In genomic region chr9:98795970-98796363, GRCh38 we compare ENCODE assay signal across 8 cellular contexts. TPM values are rescaled to one million over a fixed set of nuclear protein-coding genes. Genes with fewer than 3 reads are reported as not detected.
A peak's percentile ranks its signal among the peaks of the same experiment; 100 is the strongest.
DNase-seq lines count a peak whose midpoint lies in the region; ATAC-seq and TF ChIP-seq lines count a peak whose summit lies in the region.

No MANE protein-coding gene starts in this region.

- no peak overlapping the region for H3K27ac ChIP-seq in SJSA1
- no peak overlapping the region for H3K27ac ChIP-seq in duodenal mucosa (ENCODE audit: low read depth, low read length)
- no peak overlapping the region for H3K27ac ChIP-seq in urinary bladder (ENCODE audit: low read depth)

- TF ChIP-seq CTCF in mucosa of descending colon (IDR thresholded peaks at IDR 0.05): no peak

- DNase-seq in NCI-H748 (lab: John Stamatoyannopoulos, UW; ENCODE audit: unreplicated experiment): peak; percentile 66
- no peak for DNase-seq in NCI-H748 treated with DMSO at 0.1 percent for 48 hours (lab: John Stamatoyannopoulos, UW)
- DNase-seq in SJSA1 (ENCODE audit: low read depth in 1 of 2, low spot score in 2 of 2): peak in 1 of 2 experiments; percentile 16
- peak in 2 of 3 donors; percentile 43 to 68 for DNase-seq in mucosa of descending colon
- DNase-seq in NCI-H446 treated with DMSO at 0.1 percent for 48 hours (lab: John Stamatoyannopoulos, UW): no peak

- H3K27me3 ChIP-seq in SJSA1 (replicated peaks) (no peaks in the 10 kb centered on the region), duodenal mucosa (ENCODE audit: control insufficient read depth in 1 of 2, insufficient read depth in 2 of 2, low read length in 2 of 2) (no peaks in the 10 kb centered on the region)

- H3K4me1 ChIP-seq in SJSA1 (replicated peaks) (peaks cover 22% of the 10 kb centered on the region), duodenal mucosa (ENCODE audit: control insufficient read depth in 1 of 2, insufficient read depth in 2 of 2, low read length in 2 of 2) (peaks cover 16 to 23% of the 10 kb centered on the region in 2 donors), mucosa of descending colon (ENCODE audit: low read depth) (peaks cover 17% of the 10 kb centered on the region), urinary bladder (ENCODE audit: insufficient read depth) (no peaks in the 10 kb centered on the region)

- H3K9ac ChIP-seq in duodenal mucosa (ENCODE audit: low read depth in 1 of 2, low read length in 2 of 2): peak overlapping the region; percentile 51 to 64

- H3K4me3 ChIP-seq in SJSA1: peak overlapping the region; percentile 71
- peak overlapping the region; percentile 69 to 75 for H3K4me3 ChIP-seq in duodenal mucosa (ENCODE audit: low read depth in 1 of 2, low read length in 2 of 2)
- H3K4me3 ChIP-seq in mucosa of descending colon: peak overlapping the region; percentile 48
- H3K4me3 ChIP-seq in urinary bladder (ENCODE audit: low read depth, low read length): peak overlapping the region; percentile 83

- ATAC-seq in HG02798 (IDR thresholded peaks at IDR 0.05; ENCODE audit: poor library complexity, unreplicated experiment) (peak; percentile 43), mucosa of descending colon (peak; percentile 29)

- intact Hi-C loops in mucosa of descending colon (cut with DNase I, micrococcal nuclease): no loop called here

- H3K9me3 ChIP-seq in SJSA1 (replicated peaks) (peaks cover 12% of the 10 kb centered on the region; the same call in 1 of the 2 replicates), duodenal mucosa (ENCODE audit: control insufficient read depth in 1 of 2, low read length in 2 of 2) (no peaks in the 10 kb centered on the region), mucosa of descending colon (no peaks in the 10 kb centered on the region)

- WGBS in urinary bladder: under 1% methylated on average over 48 of the region's 48 CpGs

- H3K36me3 ChIP-seq in SJSA1 (no peaks in the 10 kb centered on the region; the same call in 1 of the 2 replicates), duodenal mucosa (ENCODE audit: control insufficient read depth in 1 of 2, insufficient read depth in 2 of 2, low read length in 2 of 2) (no peaks in the 10 kb centered on the region), mucosa of descending colon (ENCODE audit: low read depth) (no peaks in the 10 kb centered on the region), urinary bladder (ENCODE audit: insufficient read depth) (no peaks in the 10 kb centered on the region)

RNA-seq across cellular contexts. Expression of gene ANKS6, which starts 0.4 kb away (rescaled TPM):
- 8.4 and 9.6 TPM in 2 replicates for total RNA-seq in SJSA1 (2014; rRNA removed; shearing (Covaris generic))
- total RNA-seq in mucosa of descending colon (10 to 100 TPM; 16.6 to 23.4 (median 22.4) TPM), urinary bladder (8.8 TPM)
- polyA plus RNA-seq in urinary bladder: 18.3 TPM

RNA-seq across cellular contexts. Expression of gene GALNT12, which starts 11.5 kb away (rescaled TPM):
- 0.22 and 0.74 TPM in 2 replicates for total RNA-seq in SJSA1 (2014; rRNA removed; shearing (Covaris generic))
- total RNA-seq in mucosa of descending colon (100 to 1,000 TPM in 2 of 3 donors, 10 to 100 TPM in 1; 54.6 to 139 (median 121) TPM), urinary bladder (13.0 TPM)
- polyA plus RNA-seq in urinary bladder: 12.6 TPM

Comparison
In these comparisons a context has a peak if more than half of its experiments do, and no peak if none do; other contexts are left out.
1. DNase-seq: peak in NCI-H748 (single experiment) and mucosa of descending colon (2 of 3); none in NCI-H748 treated with DMSO at 0.1 percent for 48 hours (single experiment) and NCI-H446 treated with DMSO at 0.1 percent for 48 hours (single experiment).
2. Peak in every context shown above with its lines, with median percentiles within 50 percentile points of each other: H3K4me3 ChIP-seq.